ENCODE assay signal across 8 cellular contexts in genomic region chr17:63827801-63828221, GRCh38. TPM values are rescaled to one million over a fixed set of nuclear protein-coding genes. Genes with fewer than 3 reads are reported as not detected.
DNase-seq lines count a peak whose midpoint lies in the region; ATAC-seq, FAIRE-seq and TF ChIP-seq lines count a peak whose summit lies in the region.

No MANE protein-coding gene starts in this region.

- DNase-seq in CD4-positive, alpha-beta memory T cell, result no peak
- DNase-seq in OCI-LY7 (ENCODE audit: low spot score) (peak; percentile 38), neuronal stem cell (ENCODE audit: low spot score) (no peak), urothelium cell line (ENCODE audit: low spot score) (no peak), left colon (no peak), RCC 7860 (ENCODE audit: low spot score) (no peak)

- no peak overlapping the region for H2BK12ac ChIP-seq in neuronal stem cell (ENCODE audit: low read length)

- peak overlapping the region; percentile 32 for H2BK15ac ChIP-seq in neuronal stem cell (ENCODE audit: low read length)

- H3K4me1 ChIP-seq in CD4-positive, alpha-beta memory T cell (ENCODE audit: insufficient read depth, low read length), result peaks cover 67% of the 10 kb centered on the region
- peaks cover 23% of the 10 kb centered on the region for H3K4me1 ChIP-seq in OCI-LY7 (ENCODE audit: insufficient read depth, low read length, poor library complexity, severe bottlenecking)
- H3K4me1 ChIP-seq in endocrine pancreas (ENCODE audit: control insufficient read depth, insufficient read depth, low read length), result peaks cover 13% of the 10 kb centered on the region
- H3K4me1 ChIP-seq in neuronal stem cell (ENCODE audit: control insufficient read depth in 2 of 2, insufficient read depth in 1 of 2, low read depth in 1 of 2, low read length in 2 of 2), result peaks cover 8 to 12% of the 10 kb centered on the region in 2 donors

- H3K27me3 ChIP-seq in CD4-positive, alpha-beta memory T cell (ENCODE audit: insufficient read depth, low read length), result no peaks in the 10 kb centered on the region
- H3K27me3 ChIP-seq in endocrine pancreas (ENCODE audit: control insufficient read depth, insufficient read depth, low read length) (no peaks in the 10 kb centered on the region), neuronal stem cell (ENCODE audit: control insufficient read depth in 3 of 3, insufficient read depth in 3 of 3, low read depth in 1 of 3, low read length in 3 of 3) (no peaks in the 10 kb centered on the region)

- H3K9me3 Mint-ChIP-seq in CD4-positive, alpha-beta memory T cell, result peaks cover 0 to 3% (median 0%) of the 10 kb centered on the region in 8 donors

- peaks cover 6% of the 10 kb centered on the region for H3K79me1 ChIP-seq in neuronal stem cell (ENCODE audit: low read depth, low read length)

- peak overlapping the region; percentile 75 for H2BK5ac ChIP-seq in neuronal stem cell (ENCODE audit: low read length)

- H3K9me3 ChIP-seq in CD4-positive, alpha-beta memory T cell (ENCODE audit: control insufficient read depth in 1 of 2, low read length in 2 of 2), result no peaks in the 10 kb centered on the region
- H3K9me3 ChIP-seq in OCI-LY7 (ENCODE audit: low read length) (no peaks in the 10 kb centered on the region), endocrine pancreas (ENCODE audit: control insufficient read depth, low read length) (no peaks in the 10 kb centered on the region), neuronal stem cell (replicated peaks in 1 of 2; ENCODE audit: control insufficient read depth in 2 of 2, insufficient read depth in 1 of 2, low read depth in 1 of 2, low read length in 2 of 2) (no peaks in the 10 kb centered on the region)

- H3K27me3 Mint-ChIP-seq in CD4-positive, alpha-beta memory T cell, result no peaks in the 10 kb centered on the region

- no peak for ATAC-seq in left colon
- ATAC-seq in activated CD4-positive, CD25-positive, alpha-beta regulatory T cell treated with anti-CD3 and anti-CD28 coated beads, Interleukin-2, amount 50 U/mL, for 24 hours, result no peak

- BruUV-seq in OCI-LY7 (replicated peaks; lab: Mats Ljungman, UMichigan), result no TSS peak

- H4K91ac ChIP-seq in neuronal stem cell (ENCODE audit: low read depth, low read length, poor library complexity), result no peak overlapping the region

- H3K9ac ChIP-seq in endocrine pancreas (ENCODE audit: control insufficient read depth, insufficient read depth, low read length) (peak overlapping the region; percentile 86), neuronal stem cell (ENCODE audit: low read depth, low read length, poor library complexity) (peak overlapping the region; percentile 95)

- H3K4ac ChIP-seq in neuronal stem cell (ENCODE audit: low read length), result no peak overlapping the region

- H3K4me1 Mint-ChIP-seq in CD4-positive, alpha-beta memory T cell, result peaks cover 46 to 91% (median 76%) of the 10 kb centered on the region in 4 donors

- peak overlapping the region; percentile 97 for H3K18ac ChIP-seq in neuronal stem cell (ENCODE audit: low read length)

- peak overlapping the region; percentile 93 for H3K4me3 ChIP-seq in CD4-positive, alpha-beta memory T cell (ENCODE audit: low read length in 2 of 2)
- H3K4me3 ChIP-seq in OCI-LY7 (ENCODE audit: low read depth, low read length, poor library complexity, severe bottlenecking) (peak overlapping the region; percentile 78), endocrine pancreas (ENCODE audit: control insufficient read depth, insufficient read depth, low read length) (peak overlapping the region; percentile 86), neuronal stem cell (ENCODE audit: low read length in 2 of 2) (peak overlapping the region; percentile 64 to 97)

- H2AFZ ChIP-seq in OCI-LY7 (ENCODE audit: low read length) (peak overlapping the region; percentile 76; the same call in 1 of the 2 replicates), neuronal stem cell (ENCODE audit: low read length) (peak overlapping the region; percentile 95)

- POLR2A ChIA-PET in CD4-positive, alpha-beta memory T cell (lab: Charles Lee; ENCODE audit: partially characterized antibody), result interaction anchor here (1.0 to 12.7 kb wide), 8 partner anchors 12 to 318 kb away, joined by 3 to 129 read pairs (median 10); partner anchors contain the start of genes CCDC47, DDX42, ICAM2 and LIMD2
- POLR2A ChIA-PET in OCI-LY7 (lab: Charles Lee), result interaction anchor here (0.6 to 2.7 kb wide), 6 partner anchors 12 to 1096 kb away, joined by 3 to 20 read pairs (median 4); partner anchors contain the start of gene SMARCD2

- peak overlapping the region; percentile 90 for H3K27ac ChIP-seq in CD4-positive, alpha-beta memory T cell (ENCODE audit: low read depth, low read length)
- H3K27ac ChIP-seq in OCI-LY7 (ENCODE audit: low read depth, low read length, poor library complexity, severe bottlenecking) (peak overlapping the region; percentile 67), neuronal stem cell (replicated peaks; ENCODE audit: low read length) (peak overlapping the region; percentile 70)

- no peak overlapping the region for H2AK5ac ChIP-seq in neuronal stem cell (ENCODE audit: low read depth, low read length)

- H4K20me1 ChIP-seq in OCI-LY7 (ENCODE audit: insufficient read depth, low read length), result no peaks in the 10 kb centered on the region

- FAIRE-seq in urothelium cell line (lab: Jason Lieb, UNC) (no peak), RCC 7860 (lab: Jason Lieb, UNC) (no peak)

- intact Hi-C loops in CD4-positive, alpha-beta memory T cell (cut with micrococcal nuclease), result loop anchor here (1.0 to 5.0 kb wide), 5 partner anchors 15 to 206 kb away; partner anchors contain the start of genes CCDC47, MAP3K3 and STRADA
- intact Hi-C loops in OCI-LY7 (cut with micrococcal nuclease; ENCODE audit: unreplicated experiment), result loop anchor here (1.0 to 5.0 kb wide), 4 partner anchors 15 to 133 kb away; partner anchors contain the start of genes CCDC47 and STRADA
- intact Hi-C loops in left colon (cut with DNase I, micrococcal nuclease), result no loop called here

- H3K36me3 ChIP-seq in CD4-positive, alpha-beta memory T cell (ENCODE audit: insufficient read depth, low read length), result peaks cover 69% of the 10 kb centered on the region
- H3K36me3 ChIP-seq in OCI-LY7 (ENCODE audit: insufficient read depth, low read length) (peaks cover 81% of the 10 kb centered on the region), endocrine pancreas (ENCODE audit: control insufficient read depth, insufficient read depth, low read length) (peaks cover 14% of the 10 kb centered on the region), neuronal stem cell (replicated peaks in 1 of 2; ENCODE audit: control insufficient read depth in 2 of 2, insufficient read depth in 2 of 2, low read length in 2 of 2) (peaks cover 60 to 80% of the 10 kb centered on the region in 2 donors)

- peak overlapping the region; percentile 92 for H3K23ac ChIP-seq in neuronal stem cell (ENCODE audit: low read depth, low read length, poor library complexity)

- CTCF ChIA-PET in CD4-positive, alpha-beta memory T cell (lab: Charles Lee; ENCODE audit: partially characterized antibody), result interaction anchor here (0.8 to 5.3 kb wide), 12 partner anchors 8 to 133 kb away, joined by 3 to 37 read pairs (median 4); partner anchors contain the start of gene SMARCD2
- CTCF ChIA-PET in OCI-LY7 (lab: Charles Lee; ENCODE audit: unreplicated experiment), result interaction anchor here (0.8 kb wide), 1 partner anchor 11 kb away, joined by 3 read pairs; no protein-coding TSS in a partner anchor

- peak overlapping the region; percentile 93 to 100 (median 98) for H3K4me3 Mint-ChIP-seq in CD4-positive, alpha-beta memory T cell

- no peak overlapping the region for H2BK120ac ChIP-seq in neuronal stem cell (ENCODE audit: low read depth, low read length)

- H4K8ac ChIP-seq in neuronal stem cell (ENCODE audit: low read depth, low read length), result no peak overlapping the region

- H3K79me2 ChIP-seq in OCI-LY7 (ENCODE audit: insufficient read depth, low read depth, low read length), result peaks cover 31% of the 10 kb centered on the region

- H3K36me3 Mint-ChIP-seq in CD4-positive, alpha-beta memory T cell, result peaks cover 61 to 93% of the 10 kb centered on the region in 2 donors

- TF ChIP-seq CTCF in OCI-LY7 (conservative IDR thresholded peaks at IDR 0.05; ENCODE audit: low read length), result peak; percentile 11; the same call in 1 of the 2 replicates

- peak overlapping the region; percentile 95 to 100 (median 100) for H3K27ac Mint-ChIP-seq in CD4-positive, alpha-beta memory T cell

- H3K14ac ChIP-seq in neuronal stem cell (ENCODE audit: low read length), result no peak overlapping the region

- peak overlapping the region; percentile 91 for H3K4me2 ChIP-seq in OCI-LY7 (ENCODE audit: low read length)
- peak overlapping the region; percentile 86 for H3K4me2 ChIP-seq in neuronal stem cell (ENCODE audit: insufficient read depth, low read length, poor library complexity, severe bottlenecking)

- no peaks in the 10 kb centered on the region for H3K9me2 ChIP-seq in OCI-LY7 (ENCODE audit: insufficient read depth, low read length)

- WGBS in neuronal stem cell (ENCODE audit: extremely low coverage in 2 of 2, insufficient read length in 2 of 2, insufficient replicate concordance in 1 of 2), 2 donors, result no CpG with 5 or more reads among the region's 19 CpGs

RNA-seq across cellular contexts. Expression of gene FTSJ3, which starts 0.3 kb away (rescaled TPM):
- total RNA-seq in CD4-positive, alpha-beta memory T cell, result 10 to 100 TPM; 62.1 to 62.2 TPM
- 10 to 100 TPM; 12.3 to 40.8 TPM for polyA plus RNA-seq in CD4-positive, alpha-beta memory T cell
- total RNA-seq in OCI-LY7 (2014; rRNA removed; shearing (Covaris generic)), result 32.4 and 43.0 TPM in 2 replicates
- 38.2 and 49.0 TPM in 2 replicates for total RNA-seq in OCI-LY7 (2022)
- 23.3 TPM for polyA plus RNA-seq in neuronal stem cell (2013, experiment 1 of 2)
- 22.2 TPM for polyA plus RNA-seq in neuronal stem cell (2013, experiment 2 of 2)
- total RNA-seq in left colon, result 10 to 100 TPM; 25.9 to 28.4 TPM

RNA-seq across cellular contexts. Expression of gene PSMC5, which starts 0.6 kb away (rescaled TPM):
- 100 to 1,000 TPM; 121 TPM for total RNA-seq in CD4-positive, alpha-beta memory T cell
- polyA plus RNA-seq in CD4-positive, alpha-beta memory T cell, result 100 to 1,000 TPM; 188 to 227 TPM
- 32.6 and 42.7 TPM in 2 replicates for total RNA-seq in OCI-LY7 (2014; rRNA removed; shearing (Covaris generic))
- 80.0 and 105 TPM in 2 replicates for total RNA-seq in OCI-LY7 (2022)
- polyA plus RNA-seq in neuronal stem cell (2013, experiment 1 of 2), result 77.2 TPM
- polyA plus RNA-seq in neuronal stem cell (2013, experiment 2 of 2), result 75.2 TPM
- total RNA-seq in left colon, result 10 to 100 TPM; 86.3 to 92.5 TPM

RNA-seq across cellular contexts. Expression of gene SMARCD2, which starts 14.7 kb away (rescaled TPM):
- 100 to 1,000 TPM; 113 to 114 TPM for total RNA-seq in CD4-positive, alpha-beta memory T cell
- 100 to 1,000 TPM in 1 of 2 donors, 10 to 100 TPM in 1; 80.4 to 125 TPM for polyA plus RNA-seq in CD4-positive, alpha-beta memory T cell
- total RNA-seq in OCI-LY7 (2014; rRNA removed; shearing (Covaris generic)), result 112 and 120 TPM in 2 replicates
- total RNA-seq in OCI-LY7 (2022), result 127 and 136 TPM in 2 replicates
- polyA plus RNA-seq in neuronal stem cell (2013, experiment 1 of 2), result 29.1 TPM
- polyA plus RNA-seq in neuronal stem cell (2013, experiment 2 of 2), result 28.5 TPM
- 10 to 100 TPM; 73.0 to 75.8 TPM for total RNA-seq in left colon

RNA-seq across cellular contexts. Expression of gene CSH2, which starts 45.7 kb away (rescaled TPM):
- not detected for total RNA-seq in CD4-positive, alpha-beta memory T cell
- polyA plus RNA-seq in CD4-positive, alpha-beta memory T cell, result not detected
- total RNA-seq in OCI-LY7 (2014; rRNA removed; shearing (Covaris generic)), result not detected in 2 replicates
- total RNA-seq in OCI-LY7 (2022) (not detected in 2 replicates), left colon (not detected)
- not detected for polyA plus RNA-seq in neuronal stem cell (2013, experiment 1 of 2)
- not detected for polyA plus RNA-seq in neuronal stem cell (2013, experiment 2 of 2)

RNA-seq across cellular contexts. Expression of gene DDX42, which starts 53.8 kb away (rescaled TPM):
- total RNA-seq in CD4-positive, alpha-beta memory T cell, result 100 to 1,000 TPM; 174 to 183 TPM
- 10 to 100 TPM in 1 of 2 donors, 1 to 10 TPM in 1; 6.9 to 18.4 TPM for polyA plus RNA-seq in CD4-positive, alpha-beta memory T cell
- 74.1 and 85.1 TPM in 2 replicates for total RNA-seq in OCI-LY7 (2014; rRNA removed; shearing (Covaris generic))
- 145 and 156 TPM in 2 replicates for total RNA-seq in OCI-LY7 (2022)
- 57.5 TPM for polyA plus RNA-seq in neuronal stem cell (2013, experiment 1 of 2)
- 61.0 TPM for polyA plus RNA-seq in neuronal stem cell (2013, experiment 2 of 2)
- total RNA-seq in left colon, result 10 to 100 TPM; 86.5 to 93.6 TPM

Comparison
In these comparisons a context has a peak if more than half of its experiments do, and no peak if none do; other contexts are left out.
1. intact Hi-C loops: an anchor here in CD4-positive, alpha-beta memory T cell (1.0 to 5.0 kb wide) and OCI-LY7 (1.0 to 5.0 kb wide); none called in left colon.